In genomic region chr14:50002926-50003212, GRCh38 we compare ENCODE assay signal across 8 cellular contexts.
DNase-seq lines count a peak whose midpoint lies in the region; ATAC-seq and TF ChIP-seq lines count a peak whose summit lies in the region.

No MANE protein-coding gene starts in this region.

- peak overlapping the region; percentile 96 to 98 for H3K27ac Mint-ChIP-seq in T-cell

- H3K4me3 ChIP-seq in GM12864 (ENCODE audit: low read depth, low read length) (peak overlapping the region; percentile 55), fibroblast of pulmonary artery (replicated peaks; ENCODE audit: low read depth, low read length) (peak overlapping the region; percentile 47), rectal smooth muscle tissue (ENCODE audit: low read length) (peak overlapping the region; percentile 67)

- in situ Hi-C loops in KBM-7 (cut with MboI; ENCODE audit: low pct_unique_long_range_greater_than_20kb, low sequenced_read_pairs), result no loop called here

- DNase-seq in GM12864 (ENCODE audit: low read depth) (no peak), T-cell (no peak), fibroblast of pulmonary artery (ENCODE audit: low read depth) (no peak), sciatic nerve (ENCODE audit: low spot score) (no peak), KBM-7 (no peak), RKO (ENCODE audit: low spot score) (no peak), posterior cingulate gyrus (no peak)

- H3K4me3 Mint-ChIP-seq in T-cell, result peak overlapping the region; percentile 73 to 78 (median 75)

- CTCF ChIA-PET in T-cell (lab: Charles Lee), result interaction anchor here (0.6 to 3.7 kb wide), 12 partner anchors 59 to 1988 kb away, joined by 3 to 28 read pairs (median 6); partner anchors contain the start of gene NEMF (in 1 of the 2)

- H3K27me3 Mint-ChIP-seq in T-cell, result no peaks in the 10 kb centered on the region

- H3K36me3 ChIP-seq in rectal smooth muscle tissue (ENCODE audit: control insufficient read depth, insufficient read depth, low read length), result no peaks in the 10 kb centered on the region

- TF ChIP-seq CTCF in GM12864 (IDR thresholded peaks at IDR 0.05; ENCODE audit: low read depth, low read length, missing control alignments) (no peak), fibroblast of pulmonary artery (IDR thresholded peaks at IDR 0.05; ENCODE audit: low read length, missing control alignments) (no peak)

- no peaks in the 10 kb centered on the region for H3K9me3 Mint-ChIP-seq in T-cell

- ATAC-seq in T-cell (replicated peaks in 1 of 4) (no peak), sciatic nerve (no peak)

- peaks cover 18% of the 10 kb centered on the region for H3K4me1 ChIP-seq in rectal smooth muscle tissue (ENCODE audit: control insufficient read depth, insufficient read depth, low read length)

- peak overlapping the region; percentile 60 for H3K9ac ChIP-seq in rectal smooth muscle tissue (ENCODE audit: low read length)

- H3K27me3 ChIP-seq in rectal smooth muscle tissue (ENCODE audit: control insufficient read depth, insufficient read depth, low read length), result no peaks in the 10 kb centered on the region

- POLR2A ChIA-PET in T-cell (lab: Charles Lee), result interaction anchor here (0.6 to 2.4 kb wide), 8 partner anchors 17 to 498 kb away, joined by 3 to 10 read pairs (median 4); partner anchors contain the start of gene ARF6 (in 1 of the 2)

- peak overlapping the region; percentile 74 for H3K27ac ChIP-seq in rectal smooth muscle tissue (ENCODE audit: low read depth, low read length)

- no peaks in the 10 kb centered on the region for H3K36me3 Mint-ChIP-seq in T-cell

- peaks cover 49 to 65% (median 58%) of the 10 kb centered on the region in 3 donors for H3K4me1 Mint-ChIP-seq in T-cell

- intact Hi-C loops in sciatic nerve (cut with DNase I) (loop anchor here (10.0 kb wide), 1 partner anchor 108 kb away; the partner anchor contains the start of gene ARF6), posterior cingulate gyrus (cut with DNase I) (no loop called here)
